Comparison of ENCODE assay signal across 9 cellular contexts in genomic region chr15:71448688-71449114, GRCh38.
A peak's percentile ranks its signal among the peaks of the same experiment; 100 is the strongest.
DNase-seq lines count a peak whose midpoint lies in the region; ATAC-seq and TF ChIP-seq lines count a peak whose summit lies in the region.
"Had no signal": no experiment of that assay in that cellular context is flagged by ENCODE, and none has a peak within 500 bp of the region (broad histone marks: within the 10 kb centered on the region; RNA-seq: fewer than 3 reads in every experiment).

No MANE protein-coding gene starts in this region.

- H3K36me3 ChIP-seq in DND-41 (ENCODE audit: insufficient read depth, low read length) (no peaks in the 10 kb centered on the region), osteoblast (ENCODE audit: insufficient read depth, low read length) (no peaks in the 10 kb centered on the region)

- H3K9me3 ChIP-seq in DND-41 (ENCODE audit: insufficient read depth, low read length, severe bottlenecking) (no peaks in the 10 kb centered on the region), osteoblast (ENCODE audit: low read depth, low read length) (no peaks in the 10 kb centered on the region)

- H3K79me2 ChIP-seq in DND-41 (ENCODE audit: insufficient read depth, low read length) (no peaks in the 10 kb centered on the region), osteoblast (ENCODE audit: insufficient read depth, low read length) (no peaks in the 10 kb centered on the region)

- H3K27ac ChIP-seq in DND-41 (ENCODE audit: low read length): no peak overlapping the region
- no peak overlapping the region for H3K27ac ChIP-seq in osteoblast (ENCODE audit: low read depth, low read length)

- no peak overlapping the region for H3K9ac ChIP-seq in DND-41 (ENCODE audit: low read depth, low read length)

- ATAC-seq in DND-41 (ENCODE audit: insufficient read depth, low read depth) (no peak), HG03378 (IDR thresholded peaks at IDR 0.05; ENCODE audit: unreplicated experiment) (no peak)

- H4K20me1 ChIP-seq in DND-41 (ENCODE audit: insufficient read depth, low read length): no peaks in the 10 kb centered on the region
- H4K20me1 ChIP-seq in osteoblast (ENCODE audit: insufficient read depth, low read length): no peaks in the 10 kb centered on the region

- H3K4me3 ChIP-seq in DND-41 (ENCODE audit: low read depth in 1 of 2, low read length in 2 of 2) (no peak overlapping the region), fibroblast of mammary gland (ENCODE audit: control insufficient read depth, low read depth, low read length) (no peak overlapping the region), osteoblast (ENCODE audit: insufficient read depth, low read length) (no peak overlapping the region)

- peak; percentile 75 for TF ChIP-seq CTCF in DND-41 (IDR thresholded peaks at IDR 0.05; ENCODE audit: borderline replicate concordance, extremely low read depth, low read length, poor library complexity, severe bottlenecking)
- peak; percentile 95 for TF ChIP-seq CTCF in fibroblast of mammary gland (conservative IDR thresholded peaks at IDR 0.05; ENCODE audit: control insufficient read depth, insufficient read depth, low read depth, low read length)
- peak; percentile 94 for TF ChIP-seq CTCF in osteoblast (IDR thresholded peaks at IDR 0.05; ENCODE audit: extremely low read depth, low read depth, low read length)

- H3K27me3 ChIP-seq in DND-41 (ENCODE audit: insufficient read depth, low read length, poor library complexity): no peaks in the 10 kb centered on the region
- no peaks in the 10 kb centered on the region for H3K27me3 ChIP-seq in osteoblast (ENCODE audit: insufficient read depth, low read length)

- H2AFZ ChIP-seq in DND-41 (ENCODE audit: low read depth, low read length) (no peak overlapping the region), osteoblast (ENCODE audit: low read length) (no peak overlapping the region)

- no peak overlapping the region for H3K4me2 ChIP-seq in DND-41 (ENCODE audit: insufficient read depth, low read length)
- no peak overlapping the region for H3K4me2 ChIP-seq in osteoblast (ENCODE audit: insufficient read depth, low read length)

- no peaks in the 10 kb centered on the region for H3K4me1 ChIP-seq in DND-41 (ENCODE audit: insufficient read depth, low read length)
- H3K4me1 ChIP-seq in osteoblast (ENCODE audit: insufficient read depth, low read length): peaks cover 24% of the 10 kb centered on the region

- DNase-seq in DND-41: peak; percentile 11
- DNase-seq in LoVo (ENCODE audit: low spot score): peak; percentile 70
- peak; percentile 27 for DNase-seq in SK-N-DZ (ENCODE audit: low spot score)
- peak; percentile 76 for DNase-seq in fibroblast of mammary gland (ENCODE audit: low read depth)
- no peak for DNase-seq in osteoblast (ENCODE audit: insufficient read length, low spot score, missing footprints)
- DNase-seq in HPDE6-E6E7 (ENCODE audit: extremely low spot score): no peak
- no peak for DNase-seq in stimulated activated CD4-positive, alpha-beta T cell treated with anti-CD3 and anti-CD28 coated beads, Interleukin-12 subunit alpha, Interleukin-12 subunit beta, amount 100 ng/mL, for 4 hours
- DNase-seq: naive B cell had no signal

Comparison
In these comparisons a context has a peak if more than half of its experiments do, and no peak if none do; other contexts are left out.
1. DNase-seq: peak in DND-41 (single experiment), LoVo (single experiment), SK-N-DZ (single experiment) and fibroblast of mammary gland (single experiment); none in osteoblast (single experiment), HPDE6-E6E7 (single experiment) and stimulated activated CD4-positive, alpha-beta T cell treated with anti-CD3 and anti-CD28 coated beads, Interleukin-12 subunit alpha, Interleukin-12 subunit beta, amount 100 ng/mL, for 4 hours (single experiment).
2. Peak in every context shown above with its lines, with median percentiles within 50 percentile points of each other: CTCF ChIP-seq.